ENCODE assay signal across 8 cellular contexts in the genomic region with DNA sequence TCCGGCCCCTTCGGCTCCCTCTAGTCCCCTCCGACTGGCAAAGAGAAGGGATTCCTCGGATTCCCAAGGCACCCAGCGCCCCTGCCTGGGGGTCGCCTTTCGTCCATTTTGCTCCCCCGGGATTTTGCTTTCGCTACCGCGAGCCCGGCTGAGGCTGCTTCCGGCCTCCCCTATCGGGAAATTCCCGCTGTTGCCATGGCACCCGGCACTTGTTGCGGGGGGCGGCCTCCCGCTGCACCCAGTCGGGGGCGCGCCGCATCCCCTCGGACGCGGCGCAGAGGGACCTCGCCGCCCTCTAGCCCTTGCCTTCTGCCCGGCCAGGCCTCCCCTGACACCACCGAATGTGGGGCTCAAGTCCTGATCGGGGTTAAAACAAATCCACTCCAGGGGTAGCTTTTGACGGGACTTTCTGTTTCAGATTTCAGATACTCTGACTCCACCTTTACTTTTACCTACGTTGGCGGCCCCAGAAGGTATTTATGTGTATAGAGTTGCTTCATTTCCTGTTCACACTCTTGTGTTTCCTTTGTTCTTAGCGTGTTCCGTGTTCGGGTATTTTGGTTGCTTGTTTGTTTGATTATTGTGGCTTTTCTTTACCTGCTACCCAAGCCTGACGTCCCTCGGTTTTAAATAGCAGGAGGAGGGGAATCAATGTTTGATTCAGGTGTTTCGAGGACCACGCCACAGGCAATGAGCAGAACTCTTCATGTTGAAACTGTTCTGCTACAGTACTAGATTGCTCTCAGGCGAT. TPM values are rescaled to one million over a fixed set of nuclear protein-coding genes. Genes with fewer than 3 reads are reported as not detected.
DNase-seq lines count a peak whose midpoint lies in the region; ATAC-seq, FAIRE-seq and TF ChIP-seq lines count a peak whose summit lies in the region.

No MANE protein-coding gene starts in this region.

- peak overlapping the region; percentile 75 for H2AFZ ChIP-seq in DND-41 (ENCODE audit: low read depth, low read length)

- FAIRE-seq in small intestine (lab: Jason Lieb, UNC): no peak

- WGBS in HUES64: under 1% methylated on average over 41 of the region's 43 CpGs
- WGBS in small intestine, 3 donors: 0 to 1% (median 0%) methylated on average over 39 to 43 of the region's 43 CpGs

- H3K9ac ChIP-seq in DND-41 (ENCODE audit: low read depth, low read length) (peak overlapping the region; percentile 75), HUES64 (ENCODE audit: low read depth, low read length) (peak overlapping the region; percentile 87)

- H3K27ac ChIP-seq in DND-41 (ENCODE audit: low read length): peak overlapping the region; percentile 91
- H3K27ac ChIP-seq in HUES64 (ENCODE audit: low read depth, low read length): peak overlapping the region; percentile 93
- peak overlapping the region; percentile 97 to 99 for H3K27ac ChIP-seq in small intestine (ENCODE audit: low read depth in 1 of 2, low read length in 1 of 2)

- H3K36me3 ChIP-seq in DND-41 (ENCODE audit: insufficient read depth, low read length) (peaks cover 10% of the 10 kb centered on the region), HUES64 (ENCODE audit: insufficient read depth, low read length) (no peaks in the 10 kb centered on the region), small intestine (ENCODE audit: control insufficient read depth in 2 of 2, insufficient read depth in 2 of 2, low read length in 2 of 2) (no peaks in the 10 kb centered on the region)

- DNase-seq in DND-41 (peak; percentile 83), T follicular helper cell (ENCODE audit: low read depth) (peak; percentile 85), amygdala (lab: John Stamatoyannopoulos, UW) (peak in 39 of 56 donors; percentile 4 to 74 (median 48)), small intestine (peak; percentile 79), superior temporal gyrus (ENCODE audit: extremely low spot score) (no peak)

- peaks cover 55% of the 10 kb centered on the region for H3K4me1 ChIP-seq in DND-41 (ENCODE audit: insufficient read depth, low read length)
- H3K4me1 ChIP-seq in HUES64 (ENCODE audit: insufficient read depth, low read length): peaks cover 29% of the 10 kb centered on the region
- no peaks in the 10 kb centered on the region for H3K4me1 ChIP-seq in small intestine (ENCODE audit: control insufficient read depth in 2 of 2, insufficient read depth in 1 of 2, low read depth in 1 of 2, low read length in 1 of 2)

- H3K9me3 ChIP-seq in DND-41 (ENCODE audit: insufficient read depth, low read length, severe bottlenecking) (no peaks in the 10 kb centered on the region), HUES64 (ENCODE audit: insufficient read depth, low read depth, low read length) (no peaks in the 10 kb centered on the region), small intestine (ENCODE audit: control insufficient read depth, low read depth) (no peaks in the 10 kb centered on the region)

- peaks cover 7% of the 10 kb centered on the region for H4K20me1 ChIP-seq in DND-41 (ENCODE audit: insufficient read depth, low read length)

- peaks cover 60% of the 10 kb centered on the region for H3K79me2 ChIP-seq in DND-41 (ENCODE audit: insufficient read depth, low read length)

- H3K27me3 ChIP-seq in DND-41 (ENCODE audit: insufficient read depth, low read length, poor library complexity) (no peaks in the 10 kb centered on the region), HUES64 (ENCODE audit: insufficient read depth, low read length) (peaks cover 5% of the 10 kb centered on the region; the same call in 1 of the 2 replicates), small intestine (ENCODE audit: control insufficient read depth in 2 of 2, insufficient read depth in 2 of 2, low read length in 2 of 2) (no peaks in the 10 kb centered on the region)

- ATAC-seq in DND-41 (ENCODE audit: insufficient read depth, low read depth): peak; percentile 76
- ATAC-seq in GM21447 (IDR thresholded peaks at IDR 0.05; ENCODE audit: unreplicated experiment): peak; percentile 84

- peak overlapping the region; percentile 30 to 80 for H3K4me3 ChIP-seq in DND-41 (ENCODE audit: low read depth in 1 of 2, low read length in 2 of 2)
- H3K4me3 ChIP-seq in HUES64 (ENCODE audit: low read length): peak overlapping the region; percentile 86
- peak overlapping the region; percentile 73 for H3K4me3 ChIP-seq in iPS-11a (ENCODE audit: low read depth, low read length)
- H3K4me3 ChIP-seq in small intestine (ENCODE audit: low read depth in 1 of 2, low read length in 2 of 2): peak overlapping the region; percentile 92 to 94

- TF ChIP-seq CTCF in DND-41 (IDR thresholded peaks at IDR 0.05; ENCODE audit: borderline replicate concordance, extremely low read depth, low read length, poor library complexity, severe bottlenecking): peak; percentile 23

- peak overlapping the region; percentile 65 for H3K4me2 ChIP-seq in DND-41 (ENCODE audit: insufficient read depth, low read length)

RNA-seq across cellular contexts. Expression of a gene that starts 1.4 kb away (rescaled TPM):
- polyA plus RNA-seq in HUES64 (2013, experiment 1 of 2): 17.9 TPM
- 21.7 TPM for polyA plus RNA-seq in HUES64 (2013, experiment 2 of 2)
- polyA plus RNA-seq in small intestine: 10 to 100 TPM in 1 of 3 donors, 1 to 10 TPM in 2; 6.5 to 10.7 (median 9.0) TPM
